Comparison of ENCODE assay signal across 8 cellular contexts in genomic region chrX:155086202-155086840, GRCh38. TPM values are rescaled to one million over a fixed set of nuclear protein-coding genes. Genes with fewer than 3 reads are reported as not detected.
A peak's percentile ranks its signal among the peaks of the same experiment; 100 is the strongest.
DNase-seq lines count a peak whose midpoint lies in the region; ATAC-seq, FAIRE-seq and TF ChIP-seq lines count a peak whose summit lies in the region.

No MANE protein-coding gene starts in this region.

- WGBS in heart left ventricle, 4 donors = 73 to 86% (median 82%) methylated on average over 24 of the region's 24 CpGs

- ATAC-seq in activated CD8-positive, alpha-beta memory T cell treated with anti-CD3 and anti-CD28 coated beads, Interleukin-2, amount 10 ng/mL, durations not matched to agents 7 days and 5 days = peak; percentile 45
- ATAC-seq in heart left ventricle (peak in 2 of 4 donors; percentile 36 to 50), GM21360 (IDR thresholded peaks at IDR 0.05; ENCODE audit: unreplicated experiment) (no peak)

- no peaks in the 10 kb centered on the region for H3K27me3 ChIP-seq in heart left ventricle

- no peaks in the 10 kb centered on the region for H3K27me3 Mint-ChIP-seq in activated CD8-positive, alpha-beta memory T cell treated with anti-CD3 and anti-CD28 coated beads, Interleukin-2, amount 10 ng/mL, durations not matched to agents 7 days and 5 days

- H3K36me3 Mint-ChIP-seq in activated CD8-positive, alpha-beta memory T cell treated with anti-CD3 and anti-CD28 coated beads, Interleukin-2, amount 10 ng/mL, durations not matched to agents 7 days and 5 days = peaks cover 39% of the 10 kb centered on the region

- no peaks in the 10 kb centered on the region for H3K9me3 ChIP-seq in heart left ventricle

- FAIRE-seq in D721Med (lab: Jason Lieb, UNC) = no peak

- H3K4me3 Mint-ChIP-seq in activated CD8-positive, alpha-beta memory T cell treated with anti-CD3 and anti-CD28 coated beads, Interleukin-2, amount 10 ng/mL, durations not matched to agents 7 days and 5 days = no peak overlapping the region

- no peak overlapping the region for H3K27ac Mint-ChIP-seq in activated CD8-positive, alpha-beta memory T cell treated with anti-CD3 and anti-CD28 coated beads, Interleukin-2, amount 10 ng/mL, durations not matched to agents 7 days and 5 days

- no peak for TF ChIP-seq POLR2A in heart left ventricle (IDR thresholded peaks at IDR 0.05)

- intact Hi-C loops in heart left ventricle (cut with DNase I) = no loop called here

- H3K36me3 ChIP-seq in heart left ventricle = peaks cover 0 to 60% (median 17%) of the 10 kb centered on the region in 9 donors

- no peak overlapping the region for H3K27ac ChIP-seq in heart left ventricle

- CTCF ChIA-PET in activated CD8-positive, alpha-beta memory T cell treated with anti-CD3 and anti-CD28 coated beads, Interleukin-2, amount 10 ng/mL, durations not matched to agents 7 days and 5 days (lab: Charles Lee) = interaction anchor here (0.6 to 2.2 kb wide), 8 partner anchors 11 to 169 kb away, joined by 3 to 7 read pairs (median 3); no protein-coding TSS in a partner anchor

- no peaks in the 10 kb centered on the region for H3K9me3 Mint-ChIP-seq in activated CD8-positive, alpha-beta memory T cell treated with anti-CD3 and anti-CD28 coated beads, Interleukin-2, amount 10 ng/mL, durations not matched to agents 7 days and 5 days (ENCODE audit: low read depth)

- no peak overlapping the region for H3K4me3 ChIP-seq in heart left ventricle

- no peaks in the 10 kb centered on the region for H3K4me1 Mint-ChIP-seq in activated CD8-positive, alpha-beta memory T cell treated with anti-CD3 and anti-CD28 coated beads, Interleukin-2, amount 10 ng/mL, durations not matched to agents 7 days and 5 days

- DNase-seq in D721Med (ENCODE audit: insufficient read length, low spot score) = no peak
- DNase-seq in LHCN-M2 (ENCODE audit: low read depth) = peak; percentile 19
- peak; percentile 49 for DNase-seq in activated CD8-positive, alpha-beta memory T cell treated with anti-CD3 and anti-CD28 coated beads, Interleukin-2, amount 10 ng/mL, durations not matched to agents 7 days and 5 days
- DNase-seq in heart left ventricle = no peak
- peak; percentile 47 to 50 for DNase-seq in stimulated activated CD4-positive, alpha-beta T cell treated with anti-CD3 and anti-CD28 coated beads, Interleukin-2, amount 100 ng/mL, for 24 hours
- DNase-seq in mesenteric fat pad (ENCODE audit: low spot score) = no peak
- DNase-seq in NCI-H2029 (lab: John Stamatoyannopoulos, UW) = no peak

- no peaks in the 10 kb centered on the region for H3K4me1 ChIP-seq in heart left ventricle

- TF ChIP-seq CTCF in D721Med (IDR thresholded peaks at IDR 0.05; ENCODE audit: insufficient read depth, missing control alignments) (peak; percentile 31), heart left ventricle (IDR thresholded peaks at IDR 0.05) (peak; percentile 16 to 53 (median 39))

RNA-seq across cellular contexts. Expression of gene BRCC3, which starts 15.0 kb away (rescaled TPM):
- 8.3 and 14.8 TPM in 2 replicates for total RNA-seq in LHCN-M2 (2014; rRNA removed)
- polyA plus RNA-seq in LHCN-M2 (2012) = 9.8 TPM
- total RNA-seq in activated CD8-positive, alpha-beta memory T cell treated with anti-CD3 and anti-CD28 coated beads, Interleukin-2, amount 10 ng/mL, durations not matched to agents 7 days and 5 days = 10 to 100 TPM; 25.2 to 33.4 TPM
- 10 to 100 TPM in 8 of 9 donors, 1 to 10 TPM in 1; 7.9 to 18.7 (median 16.6) TPM for total RNA-seq in heart left ventricle
- 10 to 100 TPM in 1 of 2 donors, 1 to 10 TPM in 1; 3.6 to 15.0 TPM for polyA plus RNA-seq in heart left ventricle
- total RNA-seq in mesenteric fat pad = 20.5 TPM

RNA-seq across cellular contexts. Expression of gene CMC4, which starts 15.4 kb away (rescaled TPM):
- total RNA-seq in LHCN-M2 (2014; rRNA removed) (17.2 and 23.2 TPM in 2 replicates), heart left ventricle (10 to 100 TPM; 14.4 to 74.3 (median 21.0) TPM), mesenteric fat pad (6.8 TPM)
- 9.3 TPM for polyA plus RNA-seq in LHCN-M2 (2012)
- total RNA-seq in activated CD8-positive, alpha-beta memory T cell treated with anti-CD3 and anti-CD28 coated beads, Interleukin-2, amount 10 ng/mL, durations not matched to agents 7 days and 5 days = 1 to 10 TPM; 3.4 to 3.7 TPM
- polyA plus RNA-seq in heart left ventricle = 10 to 100 TPM; 26.1 to 53.0 TPM

RNA-seq across cellular contexts. Expression of gene MTCP1, which starts 15.4 kb away (rescaled TPM):
- 2.0 and 7.2 TPM in 2 replicates for total RNA-seq in LHCN-M2 (2014; rRNA removed)
- polyA plus RNA-seq in LHCN-M2 (2012) = 16.9 TPM
- 10 to 100 TPM; 23.1 to 25.3 TPM for total RNA-seq in activated CD8-positive, alpha-beta memory T cell treated with anti-CD3 and anti-CD28 coated beads, Interleukin-2, amount 10 ng/mL, durations not matched to agents 7 days and 5 days
- 10 to 100 TPM in 7 of 9 donors, under 1 TPM in 2; 0.24 to 60.0 (median 44.8) TPM for total RNA-seq in heart left ventricle
- 100 to 1,000 TPM in 1 of 2 donors, 10 to 100 TPM in 1; 13.8 to 185 TPM for polyA plus RNA-seq in heart left ventricle
- 26.3 TPM for total RNA-seq in mesenteric fat pad

RNA-seq across cellular contexts. Expression of gene FUNDC2, which starts 59.7 kb away (rescaled TPM):
- total RNA-seq in LHCN-M2 (2014; rRNA removed) = 38.0 and 40.6 TPM in 2 replicates
- polyA plus RNA-seq in LHCN-M2 (2012) = 80.0 TPM
- 10 to 100 TPM; 44.3 to 52.6 TPM for total RNA-seq in activated CD8-positive, alpha-beta memory T cell treated with anti-CD3 and anti-CD28 coated beads, Interleukin-2, amount 10 ng/mL, durations not matched to agents 7 days and 5 days
- total RNA-seq in heart left ventricle = 100 to 1,000 TPM; 147 to 390 (median 259) TPM
- polyA plus RNA-seq in heart left ventricle = 100 to 1,000 TPM; 445 TPM
- total RNA-seq in mesenteric fat pad = 116 TPM

Comparison
In these comparisons a context has a peak if more than half of its experiments do, and no peak if none do; other contexts are left out.
1. DNase-seq: peak in LHCN-M2 (single experiment), activated CD8-positive, alpha-beta memory T cell treated with anti-CD3 and anti-CD28 coated beads, Interleukin-2, amount 10 ng/mL, durations not matched to agents 7 days and 5 days (single experiment) and stimulated activated CD4-positive, alpha-beta T cell treated with anti-CD3 and anti-CD28 coated beads, Interleukin-2, amount 100 ng/mL, for 24 hours (2 of 2); none in D721Med (single experiment), heart left ventricle (0 of 5), mesenteric fat pad (single experiment) and NCI-H2029 (single experiment).